ENCODE assay signal across 15 cellular contexts in the genomic region with DNA sequence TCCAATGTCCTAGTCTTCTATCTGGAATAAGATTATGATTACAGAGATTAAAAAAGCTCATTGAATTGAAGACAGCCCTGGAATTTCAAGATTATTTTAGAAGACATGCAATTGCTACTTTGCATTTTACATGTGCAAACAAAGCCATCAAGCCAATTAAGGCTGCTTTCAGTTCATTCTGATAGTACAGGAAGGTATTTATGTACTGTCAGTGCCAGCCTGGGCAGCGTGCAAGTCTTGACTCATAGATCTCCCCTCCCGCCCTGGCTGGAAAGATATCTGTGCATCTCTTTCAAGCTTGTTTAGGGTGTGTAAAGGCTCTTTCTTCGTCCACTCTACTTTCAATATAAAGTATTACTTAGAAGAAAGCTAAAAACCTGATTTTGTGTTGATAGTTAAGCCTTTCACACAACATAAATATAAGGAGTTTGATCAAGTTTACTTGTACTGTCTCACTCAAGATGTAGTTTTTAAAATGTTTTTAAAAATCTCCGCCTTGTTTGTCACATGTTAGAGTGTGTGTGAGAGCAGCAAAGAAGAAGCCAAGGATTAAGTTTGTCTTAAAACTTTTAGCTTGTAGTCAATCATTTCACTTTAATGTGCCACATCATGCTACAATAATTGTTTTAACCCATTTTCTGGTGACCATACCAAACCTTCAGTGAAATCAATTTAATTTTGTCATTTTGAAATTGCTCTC. TPM values are rescaled to one million over a fixed set of nuclear protein-coding genes. Genes with fewer than 3 reads are reported as not detected.
DNase-seq lines count a peak whose midpoint lies in the region; ATAC-seq and TF ChIP-seq lines count a peak whose summit lies in the region.
"Had no signal": no experiment of that assay in that cellular context is flagged by ENCODE, and none has a peak within 500 bp of the region (broad histone marks: within the 10 kb centered on the region; RNA-seq: fewer than 3 reads in every experiment).

No MANE protein-coding gene starts in this region.

- no peak overlapping the region for H2BK120ac ChIP-seq in neuronal stem cell (ENCODE audit: low read depth, low read length)

- no peak for TF ChIP-seq CTCF in right lobe of liver (IDR thresholded peaks at IDR 0.05)

- no peaks in the 10 kb centered on the region for H3K4me1 ChIP-seq in neuronal stem cell (ENCODE audit: control insufficient read depth in 2 of 2, insufficient read depth in 1 of 2, low read depth in 1 of 2, low read length in 2 of 2)
- H3K4me1 ChIP-seq in right lobe of liver, result no peaks in the 10 kb centered on the region
- no peaks in the 10 kb centered on the region for H3K4me1 ChIP-seq in CD4-positive, alpha-beta memory T cell (ENCODE audit: insufficient read depth, low read length)
- H3K4me1 ChIP-seq: adrenal gland had no signal

- no peak overlapping the region for H3K23ac ChIP-seq in neuronal stem cell (ENCODE audit: low read depth, low read length, poor library complexity)

- H3K9me3 Mint-ChIP-seq in CD4-positive, alpha-beta memory T cell, result no peaks in the 10 kb centered on the region
- H3K9me3 Mint-ChIP-seq: activated CD4-positive, alpha-beta memory T cell treated with anti-CD3 and anti-CD28 coated beads for 36 hours had no signal

- no peak overlapping the region for H2BK5ac ChIP-seq in neuronal stem cell (ENCODE audit: low read length)

- H2BK12ac ChIP-seq in neuronal stem cell (ENCODE audit: low read length), result no peak overlapping the region

- WGBS in neuronal stem cell (ENCODE audit: extremely low coverage in 2 of 2, insufficient read length in 2 of 2, insufficient replicate concordance in 1 of 2), 2 donors, result no CpG with 5 or more reads among the region's 4 CpGs
- 77% methylated on average over 4 of the region's 4 CpGs for WGBS in right lobe of liver (ENCODE audit: insufficient coverage, low coverage, low lambda C conversion rate, missing lambda C conversion rate)

- H4K91ac ChIP-seq in neuronal stem cell (ENCODE audit: low read depth, low read length, poor library complexity), result no peak overlapping the region

- H3K14ac ChIP-seq in neuronal stem cell (ENCODE audit: low read length), result no peak overlapping the region

- POLR2A ChIA-PET in CD4-positive, alpha-beta memory T cell (lab: Charles Lee; ENCODE audit: partially characterized antibody), result interaction anchor here (2.1 kb wide), 1 partner anchor 13 kb away, joined by 7 read pairs; the partner anchor contains the start of gene LYPLAL1

- no peak overlapping the region for H3K27ac Mint-ChIP-seq in CD4-positive, alpha-beta memory T cell
- H3K27ac Mint-ChIP-seq: activated CD4-positive, alpha-beta memory T cell treated with anti-CD3 and anti-CD28 coated beads for 36 hours had no signal

- H3K9me3 ChIP-seq in neuronal stem cell (replicated peaks in 1 of 2; ENCODE audit: control insufficient read depth in 2 of 2, insufficient read depth in 1 of 2, low read depth in 1 of 2, low read length in 2 of 2), result no peaks in the 10 kb centered on the region
- H3K9me3 ChIP-seq in right lobe of liver, result no peaks in the 10 kb centered on the region
- H3K9me3 ChIP-seq in CD4-positive, alpha-beta memory T cell (ENCODE audit: control insufficient read depth in 1 of 2, low read length in 2 of 2), result no peaks in the 10 kb centered on the region
- H3K9me3 ChIP-seq: neutrophil had no signal

- H3K4me3 Mint-ChIP-seq in CD4-positive, alpha-beta memory T cell, result no peak overlapping the region
- H3K4me3 Mint-ChIP-seq: activated CD4-positive, alpha-beta memory T cell treated with anti-CD3 and anti-CD28 coated beads for 36 hours had no signal

- no peaks in the 10 kb centered on the region for H3K36me3 ChIP-seq in neuronal stem cell (replicated peaks in 1 of 2; ENCODE audit: control insufficient read depth in 2 of 2, insufficient read depth in 2 of 2, low read length in 2 of 2)
- H3K36me3 ChIP-seq in right lobe of liver, result no peaks in the 10 kb centered on the region
- H3K36me3 ChIP-seq in CD4-positive, alpha-beta memory T cell (ENCODE audit: insufficient read depth, low read length), result no peaks in the 10 kb centered on the region
- H3K36me3 ChIP-seq: adrenal gland, neutrophil had no signal

- no peak overlapping the region for H2BK15ac ChIP-seq in neuronal stem cell (ENCODE audit: low read length)

- H3K36me3 Mint-ChIP-seq in CD4-positive, alpha-beta memory T cell, result no peaks in the 10 kb centered on the region
- H3K36me3 Mint-ChIP-seq: activated CD4-positive, alpha-beta memory T cell treated with anti-CD3 and anti-CD28 coated beads for 36 hours had no signal

- no peak overlapping the region for H3K4ac ChIP-seq in neuronal stem cell (ENCODE audit: low read length)

- H3K18ac ChIP-seq in neuronal stem cell (ENCODE audit: low read length), result no peak overlapping the region

- DNase-seq in NCI-H460 (ENCODE audit: extremely low read depth, low read depth) (peak; percentile 59), neuronal stem cell (ENCODE audit: low spot score) (no peak), right lobe of liver (no peak), NK-92 (lab: John Stamatoyannopoulos, UW; ENCODE audit: unreplicated experiment) (no peak)
- no peak for DNase-seq in CD4-positive, alpha-beta memory T cell
- DNase-seq in activated CD4-positive, CD25-positive, alpha-beta regulatory T cell (lab: John Stamatoyannopoulos, UW), result no peak
- DNase-seq: activated CD4-positive, alpha-beta memory T cell treated with anti-CD3 and anti-CD28 coated beads for 36 hours; Calu3; NCI-H187 had no signal

- H3K4me3 ChIP-seq in neuronal stem cell (ENCODE audit: low read length in 2 of 2) (no peak overlapping the region), right lobe of liver (no peak overlapping the region)
- no peak overlapping the region for H3K4me3 ChIP-seq in CD4-positive, alpha-beta memory T cell (ENCODE audit: low read length in 2 of 2)
- H3K4me3 ChIP-seq: adrenal gland, SK-N-MC had no signal

- H3K27ac ChIP-seq in neuronal stem cell (replicated peaks; ENCODE audit: low read length), result no peak overlapping the region
- H3K27ac ChIP-seq in right lobe of liver, result no peak overlapping the region
- H3K27ac ChIP-seq in CD4-positive, alpha-beta memory T cell (ENCODE audit: low read depth, low read length), result no peak overlapping the region
- H3K27ac ChIP-seq: adrenal gland, HL-60, neutrophil had no signal

- no peak for TF ChIP-seq POLR2A in right lobe of liver (IDR thresholded peaks at IDR 0.05)

- no peak overlapping the region for H2AK5ac ChIP-seq in neuronal stem cell (ENCODE audit: low read depth, low read length)

- H3K4me2 ChIP-seq in neuronal stem cell (ENCODE audit: insufficient read depth, low read length, poor library complexity, severe bottlenecking), result no peak overlapping the region

- no peak overlapping the region for H3K9ac ChIP-seq in neuronal stem cell (ENCODE audit: low read depth, low read length, poor library complexity)

- no peak overlapping the region for H4K8ac ChIP-seq in neuronal stem cell (ENCODE audit: low read depth, low read length)

- H3K27me3 Mint-ChIP-seq in CD4-positive, alpha-beta memory T cell, result peaks cover 3 to 5% of the 10 kb centered on the region in 2 donors

- no peaks in the 10 kb centered on the region for H3K4me1 Mint-ChIP-seq in CD4-positive, alpha-beta memory T cell

- intact Hi-C loops in right lobe of liver (cut with DNase I), result no loop called here
- intact Hi-C loops in CD4-positive, alpha-beta memory T cell (cut with micrococcal nuclease), result no loop called here

- no peaks in the 10 kb centered on the region for H3K79me1 ChIP-seq in neuronal stem cell (ENCODE audit: low read depth, low read length)

- H3K27me3 ChIP-seq in neuronal stem cell (ENCODE audit: control insufficient read depth in 3 of 3, insufficient read depth in 3 of 3, low read depth in 1 of 3, low read length in 3 of 3) (no peaks in the 10 kb centered on the region), right lobe of liver (no peaks in the 10 kb centered on the region)
- no peaks in the 10 kb centered on the region for H3K27me3 ChIP-seq in CD4-positive, alpha-beta memory T cell (ENCODE audit: insufficient read depth, low read length)
- H3K27me3 ChIP-seq: adrenal gland had no signal

- ATAC-seq in GM18861 (IDR thresholded peaks at IDR 0.05; ENCODE audit: unreplicated experiment) (peak; percentile 83), HG02571 (IDR thresholded peaks at IDR 0.05; ENCODE audit: unreplicated experiment) (peak; percentile 86), right lobe of liver (no peak)

- CTCF ChIA-PET in CD4-positive, alpha-beta memory T cell (lab: Charles Lee; ENCODE audit: partially characterized antibody), result interaction anchor here (1.1 kb wide), 1 partner anchor 13 kb away, joined by 4 read pairs; the partner anchor contains the start of gene LYPLAL1

- peak overlapping the region; percentile 47 for H2AFZ ChIP-seq in neuronal stem cell (ENCODE audit: low read length)

RNA-seq across cellular contexts. Expression of gene LYPLAL1, which starts 13.6 kb away (rescaled TPM):
- 104 and 108 TPM in 2 replicates for total RNA-seq in NCI-H460 (2014; rRNA removed; shearing (Covaris generic))
- polyA plus RNA-seq in NCI-H460 (2014; cell fraction: nucleus; rRNA removed), result 138 and 141 TPM in 2 replicates
- 13.2 TPM for polyA plus RNA-seq in neuronal stem cell (2013, experiment 1 of 2)
- polyA plus RNA-seq in neuronal stem cell (2013, experiment 2 of 2), result 14.2 TPM
- total RNA-seq in right lobe of liver, result 10 to 100 TPM; 16.5 to 33.6 (median 22.2) TPM
- total RNA-seq in CD4-positive, alpha-beta memory T cell, result 10 to 100 TPM; 22.1 to 25.2 TPM
- 10 to 100 TPM; 33.4 to 33.7 TPM for polyA plus RNA-seq in CD4-positive, alpha-beta memory T cell

Comparison
In these comparisons a context has a peak if more than half of its experiments do, and no peak if none do; other contexts are left out.
1. ATAC-seq: peak in GM18861 (single experiment) and HG02571 (single experiment); none in right lobe of liver (0 of 4).